Comparison of ENCODE assay signal across 17 cellular contexts in genomic region chr17:75571885-75572215, GRCh38.
DNase-seq lines count a peak whose midpoint lies in the region; ATAC-seq and TF ChIP-seq lines count a peak whose summit lies in the region.
"Had no signal": no experiment of that assay in that cellular context is flagged by ENCODE, and none has a peak within 500 bp of the region (broad histone marks: within the 10 kb centered on the region; RNA-seq: fewer than 3 reads in every experiment).

No MANE protein-coding gene starts in this region.

- H3K9me2 ChIP-seq in DOHH2 (replicated peaks; ENCODE audit: control insufficient read depth, low read length) = no peaks in the 10 kb centered on the region

- H3K27ac ChIP-seq in DOHH2 (ENCODE audit: low read depth, low read length) (no peak overlapping the region), layer of hippocampus (ENCODE audit: low read depth, low read length) (peak overlapping the region; percentile 35), substantia nigra (ENCODE audit: low read depth, low read length, poor library complexity, severe bottlenecking) (peak overlapping the region; percentile 40)
- H3K27ac ChIP-seq: SJSA1, WERI-Rb-1 had no signal

- H3K9me3 ChIP-seq in DOHH2 (ENCODE audit: control insufficient read depth, insufficient read depth, low read length) = no peaks in the 10 kb centered on the region
- H3K9me3 ChIP-seq: pancreas, SJSA1 had no signal

- no peaks in the 10 kb centered on the region for H3K27me3 ChIP-seq in DOHH2 (ENCODE audit: control insufficient read depth, low read length)
- H3K27me3 ChIP-seq in layer of hippocampus (ENCODE audit: control insufficient read depth, insufficient read depth, low read length) = no peaks in the 10 kb centered on the region
- H3K27me3 ChIP-seq: cardiac muscle cell, pancreas, SJSA1 had no signal

- no peak for ATAC-seq in GM21825 (IDR thresholded peaks at IDR 0.05; ENCODE audit: unreplicated experiment)

- no peaks in the 10 kb centered on the region for H4K20me1 ChIP-seq in DOHH2 (ENCODE audit: control insufficient read depth, insufficient read depth, low read depth, low read length)

- H3K4me1 ChIP-seq in DOHH2 (ENCODE audit: control insufficient read depth, low read length) = peaks cover 16% of the 10 kb centered on the region
- H3K4me1 ChIP-seq: pancreas, SJSA1 had no signal

- no peak for TF ChIP-seq POLR2A in NB4 (IDR thresholded peaks at IDR 0.05; ENCODE audit: extremely low read depth, insufficient read length)

- TF ChIP-seq CTCF in DOHH2 (IDR thresholded peaks at IDR 0.05; ENCODE audit: low read depth, low read length, poor library complexity, severe bottlenecking) = no peak
- TF ChIP-seq CTCF in NB4 (IDR thresholded peaks at IDR 0.05; ENCODE audit: low read depth, low read length) = no peak

- H3K79me2 ChIP-seq in DOHH2 (ENCODE audit: control insufficient read depth, low read length) = no peaks in the 10 kb centered on the region

- H3K4me3 ChIP-seq in DOHH2 (ENCODE audit: low read length) (no peak overlapping the region), NB4 (ENCODE audit: low read depth, low read length) (peak overlapping the region; percentile 63)
- H3K4me3 ChIP-seq: cardiac muscle cell, pancreas, SJSA1 had no signal

- DNase-seq in NB4 (ENCODE audit: low read depth) (no peak), substantia nigra (lab: John Stamatoyannopoulos, UW) (no peak), T-helper 1 cell (no peak), COLO829 (ENCODE audit: low spot score) (no peak)
- DNase-seq: activated CD4-positive, alpha-beta T cell treated with anti-CD3 and anti-CD28 coated beads, Interleukin-2, amount 50 U/mL, for 4 hours; foreskin melanocyte; mammary epithelial cell; NCI-H146; NCI-H2171 treated with DMSO at 0.1 percent for 48 hours; NCI-H526 treated with DMSO at 0.1 percent for 48 hours; pancreas; WERI-Rb-1 had no signal

- H3K4me2 ChIP-seq in DOHH2 (ENCODE audit: low read length) = peak overlapping the region; percentile 61; the same call in 1 of the 2 replicates

- no peaks in the 10 kb centered on the region for H3F3A ChIP-seq in DOHH2 (ENCODE audit: control insufficient read depth, insufficient read depth)

- no peaks in the 10 kb centered on the region for H3K36me3 ChIP-seq in DOHH2 (ENCODE audit: control insufficient read depth, low read length)
- H3K36me3 ChIP-seq: cardiac muscle cell, SJSA1 had no signal
